ENCODE assay signal across 8 cellular contexts in the genomic region with DNA sequence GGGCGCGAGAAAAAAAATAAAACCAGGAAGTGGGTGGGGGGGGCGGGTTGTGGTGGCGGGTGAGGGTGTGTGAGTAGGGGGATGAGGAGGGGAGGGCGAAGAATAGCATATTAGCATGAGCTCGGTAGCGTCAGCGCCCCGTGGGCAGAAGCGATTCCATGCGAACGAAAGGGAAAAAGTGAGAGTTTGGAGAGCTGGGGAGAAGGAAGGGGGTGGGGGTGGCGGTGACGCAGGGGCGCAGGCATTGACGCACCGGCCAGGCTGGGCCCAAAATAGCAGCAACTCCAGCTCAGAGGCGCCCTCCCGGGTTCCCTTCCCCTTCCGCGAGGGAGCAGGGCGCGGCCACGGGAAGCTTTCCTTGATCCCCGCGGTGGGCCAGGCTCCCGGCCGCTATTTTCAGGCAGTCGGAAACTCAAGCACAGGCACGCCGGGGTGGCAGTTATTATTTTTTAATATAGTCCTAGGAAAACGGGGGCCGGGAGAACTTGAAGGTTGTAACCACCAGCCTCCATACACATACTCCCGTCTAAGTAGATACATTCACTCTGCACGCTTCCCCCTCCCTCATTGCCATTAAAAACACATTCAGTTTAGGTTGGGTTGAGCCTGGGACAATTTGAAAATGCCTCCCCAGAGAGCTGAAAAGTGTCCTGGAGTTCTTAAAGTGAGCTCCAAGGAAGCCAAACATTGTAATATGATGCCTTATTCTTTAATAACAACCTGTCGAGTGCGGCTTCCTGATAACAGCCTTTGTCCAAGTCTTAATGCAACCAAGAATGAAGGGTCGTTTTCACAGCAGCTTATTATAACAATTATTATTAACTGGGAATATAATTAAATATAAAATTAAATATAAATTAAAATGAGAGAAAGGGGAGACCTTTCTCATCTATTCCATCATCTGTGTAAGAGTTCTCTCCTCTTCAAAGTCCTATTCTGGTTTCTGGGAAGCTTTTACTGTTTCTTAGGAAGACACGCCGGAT. TPM values are rescaled to one million over a fixed set of nuclear protein-coding genes. Genes with fewer than 3 reads are reported as not detected.
DNase-seq lines count a peak whose midpoint lies in the region; ATAC-seq and TF ChIP-seq lines count a peak whose summit lies in the region.

No MANE protein-coding gene starts in this region.

- peak; percentile 27 for ATAC-seq in GM21360 (IDR thresholded peaks at IDR 0.05; ENCODE audit: unreplicated experiment)

- no peaks in the 10 kb centered on the region for H3K9me2 ChIP-seq in neural cell (ENCODE audit: insufficient read depth, low read length)

- H3K4me3 ChIP-seq in HUES64 (ENCODE audit: low read length) = peak overlapping the region; percentile 90
- H3K4me3 ChIP-seq in fibroblast of the aortic adventitia (ENCODE audit: low read depth, low read length) = peak overlapping the region; percentile 84
- peak overlapping the region; percentile 80 for H3K4me3 ChIP-seq in neural cell (ENCODE audit: low read length)
- peak overlapping the region; percentile 73 to 85 (median 78) for H3K4me3 ChIP-seq in stomach

- intact Hi-C loops in stomach (cut with DNase I; ENCODE audit: low total_unique reads) = no loop called here

- H3K27ac ChIP-seq in HUES64 (ENCODE audit: low read depth, low read length) (peak overlapping the region; percentile 59; the same call in 1 of the 2 replicates), neural cell (ENCODE audit: low read length) (no peak overlapping the region), stomach (peak overlapping the region; percentile 95 to 100 (median 99))

- H3K9ac ChIP-seq in HUES64 (ENCODE audit: low read depth, low read length) (peak overlapping the region; percentile 70), neural cell (ENCODE audit: low read length) (peak overlapping the region; percentile 51)

- no peaks in the 10 kb centered on the region for H3K79me2 ChIP-seq in neural cell (replicated peaks; ENCODE audit: insufficient read depth, low read length)

- 3% methylated on average over 39 of the region's 40 CpGs for WGBS in HUES64
- WGBS in stomach, 5 donors = 0 to 2% (median 1%) methylated on average over 36 to 40 of the region's 40 CpGs

- peaks cover 19% of the 10 kb centered on the region for H3K4me1 ChIP-seq in HUES64 (ENCODE audit: insufficient read depth, low read length)
- H3K4me1 ChIP-seq in stomach = peaks cover 5 to 56% (median 31%) of the 10 kb centered on the region in 4 donors

- no peaks in the 10 kb centered on the region for H4K20me1 ChIP-seq in neural cell (ENCODE audit: insufficient read depth)

- no peak for TF ChIP-seq RAD21 in neural cell (conservative IDR thresholded peaks at IDR 0.05)

- no peaks in the 10 kb centered on the region for H3K36me3 ChIP-seq in HUES64 (ENCODE audit: insufficient read depth, low read length)
- H3K36me3 ChIP-seq in neural cell (ENCODE audit: insufficient read depth, low read length) = no peaks in the 10 kb centered on the region
- H3K36me3 ChIP-seq in stomach = peaks cover 0 to 3% (median 1%) of the 10 kb centered on the region in 4 donors

- H2AFZ ChIP-seq in neural cell (ENCODE audit: low read depth, low read length) = no peak overlapping the region

- peak overlapping the region; percentile 99 for H3K4me2 ChIP-seq in neural cell (ENCODE audit: low read length)

- no peaks in the 10 kb centered on the region for H3K9me3 ChIP-seq in HUES64 (ENCODE audit: insufficient read depth, low read depth, low read length)
- H3K9me3 ChIP-seq in neural cell (ENCODE audit: low read length) = peaks cover 5% of the 10 kb centered on the region
- no peaks in the 10 kb centered on the region for H3K9me3 ChIP-seq in stomach

- H3K27me3 ChIP-seq in HUES64 (ENCODE audit: insufficient read depth, low read length) (peaks cover 42% of the 10 kb centered on the region), neural cell (ENCODE audit: insufficient read depth, low read depth, low read length) (peaks cover 61% of the 10 kb centered on the region), stomach (peaks cover 0 to 6% (median 0%) of the 10 kb centered on the region in 3 donors)

- TF ChIP-seq EP300 in neural cell (conservative IDR thresholded peaks at IDR 0.05; ENCODE audit: poor library complexity, severe bottlenecking) = no peak
- TF ChIP-seq EP300 in stomach (IDR thresholded peaks at IDR 0.05) = peak; percentile 83

- TF ChIP-seq POLR2A in stomach (IDR thresholded peaks at IDR 0.05) = peak in 2 of 4 donors; percentile 42 to 78

- DNase-seq in CD1c-positive myeloid dendritic cell (ENCODE audit: extremely low spot score) (peak; percentile 95), RPMI8226 (peak; percentile 72), activated gamma-delta T cell treated with Interleukin-2 at 50 U/mL for 16 hours (peak; percentile 72), fibroblast of the aortic adventitia (ENCODE audit: low read depth) (peak; percentile 96), stomach (peak; percentile 91)

- peaks cover 6% of the 10 kb centered on the region for H3F3A ChIP-seq in neural cell (ENCODE audit: insufficient read depth, low read length, poor library complexity, severe bottlenecking)

- TF ChIP-seq CTCF in fibroblast of the aortic adventitia (IDR thresholded peaks at IDR 0.05; ENCODE audit: insufficient read depth, low read length) (peak; percentile 30), neural cell (IDR thresholded peaks at IDR 0.05; ENCODE audit: poor library complexity, severe bottlenecking) (no peak), stomach (IDR thresholded peaks at IDR 0.05) (peak in 3 of 7 experiments; percentile 4 to 27 (median 19))

TF ChIP-seq in neural cell, 6 proteins besides CTCF, POLR2A, EP300 and RAD21:
- TF ChIP-seq, protein P1, sequence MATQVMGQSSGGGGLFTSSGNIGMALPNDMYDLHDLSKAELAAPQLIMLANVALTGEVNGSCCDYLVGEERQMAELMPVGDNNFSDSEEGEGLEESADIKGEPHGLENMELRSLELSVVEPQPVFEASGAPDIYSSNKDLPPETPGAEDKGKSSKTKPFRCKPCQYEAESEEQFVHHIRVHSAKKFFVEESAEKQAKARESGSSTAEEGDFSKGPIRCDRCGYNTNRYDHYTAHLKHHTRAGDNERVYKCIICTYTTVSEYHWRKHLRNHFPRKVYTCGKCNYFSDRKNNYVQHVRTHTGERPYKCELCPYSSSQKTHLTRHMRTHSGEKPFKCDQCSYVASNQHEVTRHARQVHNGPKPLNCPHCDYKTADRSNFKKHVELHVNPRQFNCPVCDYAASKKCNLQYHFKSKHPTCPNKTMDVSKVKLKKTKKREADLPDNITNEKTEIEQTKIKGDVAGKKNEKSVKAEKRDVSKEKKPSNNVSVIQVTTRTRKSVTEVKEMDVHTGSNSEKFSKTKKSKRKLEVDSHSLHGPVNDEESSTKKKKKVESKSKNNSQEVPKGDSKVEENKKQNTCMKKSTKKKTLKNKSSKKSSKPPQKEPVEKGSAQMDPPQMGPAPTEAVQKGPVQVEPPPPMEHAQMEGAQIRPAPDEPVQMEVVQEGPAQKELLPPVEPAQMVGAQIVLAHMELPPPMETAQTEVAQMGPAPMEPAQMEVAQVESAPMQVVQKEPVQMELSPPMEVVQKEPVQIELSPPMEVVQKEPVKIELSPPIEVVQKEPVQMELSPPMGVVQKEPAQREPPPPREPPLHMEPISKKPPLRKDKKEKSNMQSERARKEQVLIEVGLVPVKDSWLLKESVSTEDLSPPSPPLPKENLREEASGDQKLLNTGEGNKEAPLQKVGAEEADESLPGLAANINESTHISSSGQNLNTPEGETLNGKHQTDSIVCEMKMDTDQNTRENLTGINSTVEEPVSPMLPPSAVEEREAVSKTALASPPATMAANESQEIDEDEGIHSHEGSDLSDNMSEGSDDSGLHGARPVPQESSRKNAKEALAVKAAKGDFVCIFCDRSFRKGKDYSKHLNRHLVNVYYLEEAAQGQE (IDR thresholded peaks at IDR 0.05; ENCODE audit: borderline replicate concordance) = no peak
- TF ChIP-seq SMC3 (conservative IDR thresholded peaks at IDR 0.05; ENCODE audit: poor library complexity) (no peak), EZH2 (IDR thresholded peaks at IDR 0.05; ENCODE audit: borderline replicate concordance, insufficient read depth, low read length, poor library complexity, severe bottlenecking) (peak; percentile 63)

RNA-seq across cellular contexts. Expression of a gene that starts 2.3 kb away (rescaled TPM):
- 1.0 TPM for polyA plus RNA-seq in HUES64 (2013, experiment 1 of 2)
- 1.3 TPM for polyA plus RNA-seq in HUES64 (2013, experiment 2 of 2)
- total RNA-seq in fibroblast of the aortic adventitia (ENCODE audit: low replicate concordance) = 0.41 and 0.81 TPM in 2 replicates
- polyA plus RNA-seq in neural cell = 0.48 and 1.2 TPM in 2 replicates
- polyA minus RNA-seq in neural cell = 0.23 TPM in 1 of 2 replicates, not detected in the other
- 10 to 100 TPM in 2 of 5 donors, 1 to 10 TPM in 1, not detected in 2; 7.7 to 17.4 (median 13.8) TPM for total RNA-seq in stomach
- 10 to 100 TPM in 1 of 3 donors, 1 to 10 TPM in 2; 4.7 to 20.7 (median 4.7) TPM for polyA plus RNA-seq in stomach
